Comparison of ENCODE assay signal across 26 cellular contexts in the genomic region with DNA sequence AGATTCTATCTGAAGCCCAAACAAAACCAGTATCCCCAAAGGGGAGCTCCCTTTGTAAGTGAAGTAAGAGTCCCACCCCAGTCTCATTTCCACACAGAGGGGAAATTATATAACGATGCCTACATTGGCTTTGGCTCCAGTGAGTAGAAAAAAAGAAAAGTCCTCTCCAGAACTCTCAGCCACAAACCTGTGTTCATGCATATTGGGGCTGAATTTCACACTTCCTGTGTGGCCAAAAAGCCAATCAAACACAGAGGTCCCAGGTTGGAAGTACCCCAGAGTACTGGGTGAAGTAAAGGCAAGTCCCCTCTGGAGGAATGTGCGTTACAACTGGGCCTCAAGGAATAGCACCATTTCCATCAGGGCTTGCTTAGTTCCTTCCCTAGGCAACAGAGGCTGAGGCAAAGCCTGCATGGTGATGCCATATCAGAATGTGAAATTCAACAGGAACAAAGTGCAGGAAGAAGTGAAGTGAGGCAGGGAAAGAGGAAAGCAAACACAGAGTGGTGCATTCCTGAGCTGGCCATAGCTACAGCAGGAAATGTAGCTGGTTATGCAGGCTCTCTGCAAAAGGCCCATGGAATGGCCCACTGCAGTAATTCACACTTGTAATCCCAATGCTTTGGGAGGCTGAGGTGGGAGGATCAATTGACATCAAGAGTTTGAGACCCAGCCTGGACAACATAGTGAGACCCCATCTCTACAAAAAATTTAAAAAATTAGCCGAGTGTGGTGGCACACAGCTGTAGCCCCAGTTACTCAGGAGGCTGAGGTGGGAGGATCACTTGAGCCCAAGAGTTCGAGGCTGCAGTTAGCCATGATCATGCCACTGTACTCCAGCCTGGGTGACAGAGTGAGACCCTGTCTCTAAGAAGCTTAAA. TPM values are rescaled to one million over a fixed set of nuclear protein-coding genes. Genes with fewer than 3 reads are reported as not detected.
DNase-seq lines count a peak whose midpoint lies in the region; ATAC-seq, FAIRE-seq and TF ChIP-seq lines count a peak whose summit lies in the region.
"Had no signal": no experiment of that assay in that cellular context is flagged by ENCODE, and none has a peak within 500 bp of the region (broad histone marks: within the 10 kb centered on the region; RNA-seq: fewer than 3 reads in every experiment).

No MANE protein-coding gene starts in this region.

- H3K9me1 ChIP-seq in K562 (ENCODE audit: control insufficient read depth, insufficient read depth, low read length): no peaks in the 10 kb centered on the region

- H3K36me3 ChIP-seq in K562 (ENCODE audit: control insufficient read depth, insufficient read depth, low read length): no peaks in the 10 kb centered on the region
- no peaks in the 10 kb centered on the region for H3K36me3 ChIP-seq in SK-N-SH (replicated peaks in 1 of 2; ENCODE audit: control insufficient read depth in 1 of 2, insufficient read depth in 2 of 2, low read length in 1 of 2)
- H3K36me3 ChIP-seq: MG63, SJCRH30 had no signal

- H3K4me3 Mint-ChIP-seq in activated CD4-positive, alpha-beta T cell treated with anti-CD3 and anti-CD28 coated beads, Interleukin-2, amount 10 ng/mL, durations not matched to agents 24 days and 14 days: no peak overlapping the region
- H3K4me3 Mint-ChIP-seq: CD4-positive, alpha-beta T cell had no signal

- H3K27ac ChIP-seq in K562 (ENCODE audit: extremely low read depth, low read depth, low read length): no peak overlapping the region
- H3K27ac ChIP-seq in SK-N-SH (ENCODE audit: low read depth in 2 of 2, low read length in 1 of 2): no peak overlapping the region
- H3K27ac ChIP-seq: SJCRH30 had no signal

- peaks cover 38% of the 10 kb centered on the region for H3K4me1 Mint-ChIP-seq in activated CD4-positive, alpha-beta T cell treated with anti-CD3 and anti-CD28 coated beads, Interleukin-2, amount 10 ng/mL, durations not matched to agents 24 days and 14 days

- no peak for TF ChIP-seq POLR2A in K562 (conservative IDR thresholded peaks at IDR 0.05)

- in situ Hi-C loops in GM13977 (cut with MboI; ENCODE audit: low pct_unique_long_range_greater_than_20kb, low sequenced_read_pairs, unreplicated experiment): no loop called here
- in situ Hi-C loops in K562 (cut with MboI): no loop called here

- H3K9me2 ChIP-seq in SK-N-SH: no peaks in the 10 kb centered on the region

- no peak overlapping the region for H3K4me2 ChIP-seq in K562 (ENCODE audit: insufficient read depth, low read length)
- H3K4me2 ChIP-seq in SK-N-SH: no peak overlapping the region

- H3K4me1 ChIP-seq in K562 (replicated peaks in 1 of 2; ENCODE audit: control insufficient read depth in 2 of 2, insufficient read depth in 2 of 2, low read length in 2 of 2) (no peaks in the 10 kb centered on the region), SK-N-SH (ENCODE audit: control insufficient read depth in 1 of 2, insufficient read depth in 2 of 2, low read depth in 1 of 2, low read length in 1 of 2) (no peaks in the 10 kb centered on the region)
- H3K4me1 ChIP-seq: SJCRH30 had no signal

- TF ChIP-seq EP300 in K562 (IDR thresholded peaks at IDR 0.05; ENCODE audit: low read length) (no peak), SK-N-SH (IDR thresholded peaks at IDR 0.05; ENCODE audit: borderline replicate concordance in 1 of 2, low read depth in 1 of 2, low read length in 1 of 2) (no peak)

- TF ChIP-seq RAD21 in K562 (CRISPR knock-in tag; conservative IDR thresholded peaks at IDR 0.05 in 1 of 2, IDR thresholded peaks at IDR 0.05 in 1 of 2) (no peak), SK-N-SH (IDR thresholded peaks at IDR 0.05; ENCODE audit: low read length) (no peak)

- H2AFZ ChIP-seq in K562 (ENCODE audit: low read depth, low read length) (no peak overlapping the region), SK-N-SH (ENCODE audit: low read depth) (no peak overlapping the region)

- BruUV-seq in K562 (replicated peaks; lab: Mats Ljungman, UMichigan): no TSS peak

- no peak for TF ChIP-seq CTCF in GM13977 (IDR thresholded peaks at IDR 0.05; ENCODE audit: extremely low read depth, insufficient read depth, missing control alignments)
- no peak for TF ChIP-seq CTCF in K562 (IDR thresholded peaks at IDR 0.05 in 2 of 3, conservative IDR thresholded peaks at IDR 0.05 in 1 of 3; ENCODE audit: insufficient read depth in 2 of 3, low read depth in 1 of 3, low read length in 3 of 3)
- TF ChIP-seq CTCF in SK-N-SH (IDR thresholded peaks at IDR 0.05): no peak

- FAIRE-seq in K562 (lab: Jason Lieb, UNC): no peak
- FAIRE-seq: D721Med, H54 had no signal

- H3F3A ChIP-seq in SK-N-SH (replicated peaks; ENCODE audit: insufficient read depth): no peaks in the 10 kb centered on the region

- CTCF ChIA-PET in K562 (lab: Yijun Ruan, JAX; ENCODE audit: low intra/inter-chr PET ratio) (no interaction called here), SK-N-SH (lab: Yijun Ruan, JAX) (interaction anchor here (1.2 to 12.9 kb wide), 4 partner anchors 8 to 170 kb away, joined by 3 to 510 read pairs (median 11); a partner anchor contains a TSS)

- H3K9me3 ChIP-seq in K562 (replicated peaks; ENCODE audit: control insufficient read depth, insufficient read depth, low read depth, low read length) (peaks cover 3% of the 10 kb centered on the region; the same call in 1 of the 2 replicates), SK-N-SH (no peaks in the 10 kb centered on the region; the same call in 1 of the 2 replicates)
- H3K9me3 ChIP-seq: MG63 had no signal

- DNase-seq in activated CD4-positive, alpha-beta T cell treated with anti-CD3 and anti-CD28 coated beads, Interleukin-2, amount 10 ng/mL, durations not matched to agents 24 days and 14 days: peak; percentile 54
- DNase-seq in activated CD4-positive, alpha-beta T cell treated with anti-CD3 and anti-CD28 coated beads, Interleukin-2, amount 50 U/mL, for 4 hours: no peak
- DNase-seq in GM13977 (ENCODE audit: low spot score) (peak; percentile 5), K562 (ENCODE audit: extremely low read depth in 1 of 4, low spot score in 3 of 4) (no peak), hippocampal formation (lab: John Stamatoyannopoulos, UW) (no peak), SK-N-SH (no peak), superior temporal gyrus (ENCODE audit: extremely low spot score) (no peak)
- DNase-seq: 8988T; ACHN; CD4-positive, alpha-beta T cell; EL; GDM1; MG63; NCI-H1105 treated with DMSO at 0.1 percent for 48 hours; NCI-H146; NCI-H2029; NCI-H446; NCI-H524 treated with DMSO at 0.1 percent for 48 hours; NCI-H774; PC-3; SJCRH30 had no signal

- H3K79me2 ChIP-seq in K562 (ENCODE audit: control insufficient read depth, insufficient read depth, low read length): no peaks in the 10 kb centered on the region
- no peaks in the 10 kb centered on the region for H3K79me2 ChIP-seq in SK-N-SH (ENCODE audit: insufficient read depth)

- 2% methylated on average over 4 of the region's 4 CpGs for WGBS in K562 (ENCODE audit: insufficient coverage, low coverage, missing lambda C conversion rate)
- WGBS in SK-N-SH (ENCODE audit: low lambda C conversion rate): 20% methylated on average over 4 of the region's 4 CpGs

- H3K27me3 Mint-ChIP-seq in activated CD4-positive, alpha-beta T cell treated with anti-CD3 and anti-CD28 coated beads, Interleukin-2, amount 10 ng/mL, durations not matched to agents 24 days and 14 days: peaks cover 5% of the 10 kb centered on the region
- H3K27me3 Mint-ChIP-seq: CD4-positive, alpha-beta T cell had no signal

- H3K9ac ChIP-seq in K562 (ENCODE audit: insufficient read depth in 1 of 2, low read depth in 2 of 2, low read length in 2 of 2) (no peak overlapping the region), SK-N-SH (no peak overlapping the region)

- H3K36me3 Mint-ChIP-seq in activated CD4-positive, alpha-beta T cell treated with anti-CD3 and anti-CD28 coated beads, Interleukin-2, amount 10 ng/mL, durations not matched to agents 24 days and 14 days (ENCODE audit: low read depth): peaks cover 9% of the 10 kb centered on the region

- peaks cover 20% of the 10 kb centered on the region for H3K9me3 Mint-ChIP-seq in activated CD4-positive, alpha-beta T cell treated with anti-CD3 and anti-CD28 coated beads, Interleukin-2, amount 10 ng/mL, durations not matched to agents 24 days and 14 days

- intact Hi-C loops in activated CD4-positive, alpha-beta T cell treated with anti-CD3 and anti-CD28 coated beads, Interleukin-2, amount 10 ng/mL, durations not matched to agents 24 days and 14 days (cut with micrococcal nuclease): no loop called here
- intact Hi-C loops in K562 (cut with micrococcal nuclease): no loop called here

- no peak overlapping the region for H3K27ac Mint-ChIP-seq in activated CD4-positive, alpha-beta T cell treated with anti-CD3 and anti-CD28 coated beads, Interleukin-2, amount 10 ng/mL, durations not matched to agents 24 days and 14 days
- H3K27ac Mint-ChIP-seq: CD4-positive, alpha-beta T cell had no signal

- peaks cover 3 to 20% of the 10 kb centered on the region in 2 experiments; a peak in 3 of 5 replicates for H3K27me3 ChIP-seq in K562 (ENCODE audit: control insufficient read depth in 2 of 2, insufficient read depth in 2 of 2, low read length in 2 of 2)
- H3K27me3 ChIP-seq in SK-N-SH (ENCODE audit: insufficient read depth): no peaks in the 10 kb centered on the region
- H3K27me3 ChIP-seq: MG63, SJCRH30 had no signal

- POLR2A ChIA-PET in K562 (lab: Yijun Ruan, JAX): interaction anchor here (1.2 kb wide), 1 partner anchor 11 kb away, joined by 4 read pairs; no protein-coding TSS in a partner anchor
- POLR2A ChIA-PET in SK-N-SH (lab: Yijun Ruan, JAX): no interaction called here

- no peak for ATAC-seq in K562
- ATAC-seq: PC-3 had no signal

- H4K20me1 ChIP-seq in K562 (replicated peaks; ENCODE audit: control insufficient read depth, insufficient read depth, low read length) (no peaks in the 10 kb centered on the region), SK-N-SH (ENCODE audit: insufficient read depth) (no peaks in the 10 kb centered on the region)

- no peak overlapping the region for H3K4me3 ChIP-seq in K562
- no peak overlapping the region for H3K4me3 ChIP-seq in SK-N-SH (ENCODE audit: low read depth in 2 of 2, low read length in 1 of 2)
- H3K4me3 ChIP-seq: MG63, SJCRH30 had no signal

RNA-seq across cellular contexts. Expression of a gene that starts 16.6 kb away (rescaled TPM):
- total RNA-seq in activated CD4-positive, alpha-beta T cell treated with anti-CD3 and anti-CD28 coated beads, Interleukin-2, amount 10 ng/mL, durations not matched to agents 24 days and 14 days: 0.19 and 0.21 TPM in 2 replicates
- not detected in 2 replicates for total RNA-seq in K562 (2011; cell fraction: chromatin; rRNA removed; ENCODE audit: low replicate concordance)
- not detected in 2 replicates for total RNA-seq in K562 (2011; cell fraction: nucleolus; rRNA removed)
- total RNA-seq in K562 (2011; cell fraction: nucleoplasm; rRNA removed): not detected in 2 replicates
- total RNA-seq in K562 (2014; rRNA removed): not detected in 2 replicates
- not detected in 2 replicates for total RNA-seq in K562 (2014; rRNA removed; fragmentation: Illumina TruSeq; extraction: Trizol)
- total RNA-seq in K562 (2015; rRNA removed; fragmentation: Illumina TruSeq; extraction: Trizol): not detected in 2 replicates
- total RNA-seq in K562 (2021): not detected in 2 replicates
- 0.21 TPM in 1 of 2 replicates, not detected in the other for polyA plus RNA-seq in K562 (2011; rRNA removed)
- not detected in 2 replicates for polyA plus RNA-seq in K562 (2011; cell fraction: cytosol; rRNA removed)
- polyA plus RNA-seq in K562 (2011; cell fraction: nucleus; rRNA removed): not detected in 2 replicates
- polyA plus RNA-seq in K562 (2012): 0.17 TPM in 1 of 2 replicates, not detected in the other
- polyA plus RNA-seq in K562 (2014; fragmentation: Illumina TruSeq; extraction: Trizol): not detected in 2 replicates
- not detected for polyA plus RNA-seq in K562 (2014; fragmentation: Nextera tagmentation; extraction: Ambion mirVana)
- 0.03 TPM in 1 of 2 replicates, not detected in the other for polyA plus RNA-seq in K562 (2014; rRNA removed)
- not detected in 2 replicates for polyA minus RNA-seq in K562 (2011; rRNA and poly(A)+ RNA removed)
- polyA minus RNA-seq in K562 (2011; cell fraction: cytosol; rRNA and poly(A)+ RNA removed): not detected in 2 replicates
- polyA minus RNA-seq in K562 (2011; cell fraction: nucleus; rRNA and poly(A)+ RNA removed): not detected in 2 replicates
- not detected in 2 replicates for polyA plus RNA-seq in SK-N-SH (2012; rRNA removed)
- polyA plus RNA-seq in SK-N-SH (2012; cell fraction: cytosol; rRNA removed): 0.01 TPM in 1 of 2 replicates, not detected in the other
- 0.02 TPM in 1 of 2 replicates, not detected in the other for polyA plus RNA-seq in SK-N-SH (2012; cell fraction: nucleus; rRNA removed)
- total RNA-seq: HT-29, LHCN-M2, PC-3, SJCRH30 had no signal

RNA-seq across cellular contexts. Expression of a gene that starts 33.1 kb away (rescaled TPM):
- total RNA-seq in activated CD4-positive, alpha-beta T cell treated with anti-CD3 and anti-CD28 coated beads, Interleukin-2, amount 10 ng/mL, durations not matched to agents 24 days and 14 days: 5.7 and 7.5 TPM in 2 replicates
- not detected in 2 replicates for total RNA-seq in K562 (2011; cell fraction: chromatin; rRNA removed; ENCODE audit: low replicate concordance)
- total RNA-seq in K562 (2011; cell fraction: nucleolus; rRNA removed): not detected in 2 replicates
- not detected in 2 replicates for total RNA-seq in K562 (2011; cell fraction: nucleoplasm; rRNA removed)
- total RNA-seq in K562 (2014; rRNA removed): not detected in 2 replicates
- not detected in 2 replicates for total RNA-seq in K562 (2014; rRNA removed; fragmentation: Illumina TruSeq; extraction: Trizol)
- not detected in 2 replicates for total RNA-seq in K562 (2015; rRNA removed; fragmentation: Illumina TruSeq; extraction: Trizol)
- not detected in 2 replicates for total RNA-seq in K562 (2021)
- polyA plus RNA-seq in K562 (2011; rRNA removed): not detected in 2 replicates
- polyA plus RNA-seq in K562 (2011; cell fraction: cytosol; rRNA removed): 0.04 TPM in 1 of 2 replicates, not detected in the other
- not detected in 2 replicates for polyA plus RNA-seq in K562 (2011; cell fraction: nucleus; rRNA removed)
- 0.09 TPM in 1 of 2 replicates, not detected in the other for polyA plus RNA-seq in K562 (2012)
- not detected in 2 replicates for polyA plus RNA-seq in K562 (2014; fragmentation: Illumina TruSeq; extraction: Trizol)
- not detected for polyA plus RNA-seq in K562 (2014; fragmentation: Nextera tagmentation; extraction: Ambion mirVana)
- polyA plus RNA-seq in K562 (2014; rRNA removed): not detected in 2 replicates
- not detected in 2 replicates for polyA minus RNA-seq in K562 (2011; rRNA and poly(A)+ RNA removed)
- not detected in 2 replicates for polyA minus RNA-seq in K562 (2011; cell fraction: cytosol; rRNA and poly(A)+ RNA removed)
- not detected in 2 replicates for polyA minus RNA-seq in K562 (2011; cell fraction: nucleus; rRNA and poly(A)+ RNA removed)
- not detected in 2 replicates for polyA plus RNA-seq in SK-N-SH (2012; rRNA removed)
- not detected in 2 replicates for polyA plus RNA-seq in SK-N-SH (2012; cell fraction: cytosol; rRNA removed)
- polyA plus RNA-seq in SK-N-SH (2012; cell fraction: nucleus; rRNA removed): not detected in 2 replicates
- total RNA-seq: HT-29, LHCN-M2, PC-3, SJCRH30 had no signal
- polyA plus RNA-seq: BJ had no signal

Comparison
In these comparisons a context has a peak if more than half of its experiments do, and no peak if none do; other contexts are left out.
1. DNase-seq: peak in activated CD4-positive, alpha-beta T cell treated with anti-CD3 and anti-CD28 coated beads, Interleukin-2, amount 10 ng/mL, durations not matched to agents 24 days and 14 days (single experiment) and GM13977 (single experiment); none in activated CD4-positive, alpha-beta T cell treated with anti-CD3 and anti-CD28 coated beads, Interleukin-2, amount 50 U/mL, for 4 hours (0 of 2), K562 (0 of 4), hippocampal formation (0 of 2), SK-N-SH (single experiment) and superior temporal gyrus (single experiment).